ENCODE assay signal across 13 cellular contexts in the genomic region with DNA sequence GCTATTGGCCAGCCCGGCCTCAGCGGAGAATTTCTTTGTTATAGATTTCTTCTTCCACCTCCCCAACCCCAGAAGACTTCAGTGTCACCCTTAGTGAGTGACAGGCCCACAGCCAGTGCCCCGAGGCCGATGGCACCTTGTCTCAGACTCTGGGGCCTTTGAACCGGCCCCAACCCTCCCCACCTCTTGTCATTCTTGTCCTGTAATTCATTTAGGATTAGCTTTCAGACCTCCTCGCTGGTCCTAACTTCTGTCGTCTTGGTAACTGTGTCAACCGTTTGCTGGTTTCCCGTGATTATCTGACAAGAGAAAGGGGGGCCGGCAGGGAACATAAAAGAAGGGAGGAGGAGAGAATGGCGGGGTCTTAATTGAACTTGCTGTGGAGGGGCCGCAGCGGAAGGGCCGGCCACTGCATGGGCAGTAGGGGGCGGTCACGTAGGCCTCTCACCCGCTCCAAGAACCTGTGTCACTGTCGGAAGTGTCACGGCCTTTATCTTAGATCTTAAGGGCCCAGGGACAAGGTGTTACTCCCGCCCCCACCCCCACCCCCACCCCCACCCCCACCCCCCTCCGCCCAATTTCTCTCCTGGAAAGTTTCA. TPM values are rescaled to one million over a fixed set of nuclear protein-coding genes. Genes with fewer than 3 reads are reported as not detected.
DNase-seq lines count a peak whose midpoint lies in the region; TF ChIP-seq lines count a peak whose summit lies in the region.
"Had no signal": no experiment of that assay in that cellular context is flagged by ENCODE, and none has a peak within 500 bp of the region (broad histone marks: within the 10 kb centered on the region; RNA-seq: fewer than 3 reads in every experiment).

No MANE protein-coding gene starts in this region.

- BruUV-seq in PC-9 (replicated peaks; lab: Mats Ljungman, UMichigan) = no TSS peak

- no peaks in the 10 kb centered on the region for H3K36me3 Mint-ChIP-seq in glutamatergic neuron (ENCODE audit: unreplicated experiment)

- WGBS in sigmoid colon, 2 donors = 18 to 52% methylated on average over 21 of the region's 21 CpGs

- H4K20me1 ChIP-seq in PC-9 (ENCODE audit: insufficient read depth) = peaks cover 94% of the 10 kb centered on the region

- H3K4me2 ChIP-seq in PC-9 = no peak overlapping the region

- H3K9me3 ChIP-seq in sigmoid colon (no peaks in the 10 kb centered on the region), tibial artery (no peaks in the 10 kb centered on the region), PC-9 (ENCODE audit: insufficient read depth, low read depth) (no peaks in the 10 kb centered on the region)

- H3K4me1 Mint-ChIP-seq in glutamatergic neuron (ENCODE audit: low read depth, unreplicated experiment) = peaks cover 67% of the 10 kb centered on the region

- H2AFZ ChIP-seq in PC-9 = no peak overlapping the region

- peaks cover 49% of the 10 kb centered on the region for H3F3A ChIP-seq in PC-9 (ENCODE audit: insufficient read depth, low read depth)

- TF ChIP-seq CTCF in glutamatergic neuron (IDR thresholded peaks at IDR 0.05; ENCODE audit: partially characterized antibody, unreplicated experiment) (peak; percentile 7), sigmoid colon (IDR thresholded peaks at IDR 0.05) (no peak), tibial artery (IDR thresholded peaks at IDR 0.05) (no peak), PC-9 (conservative IDR thresholded peaks at IDR 0.05) (no peak)

- DNase-seq in NCI-H82 (lab: John Stamatoyannopoulos, UW) = peak; percentile 44
- no peak for DNase-seq in NCI-H82 treated with DMSO at 0.1 percent for 48 hours (lab: John Stamatoyannopoulos, UW; ENCODE audit: unreplicated experiment)
- peak; percentile 81 for DNase-seq in NOMO-1 (lab: John Stamatoyannopoulos, UW; ENCODE audit: unreplicated experiment in 2 of 2)
- no peak for DNase-seq in glutamatergic neuron
- no peak for DNase-seq in sigmoid colon
- no peak for DNase-seq in NCI-H2029 (lab: John Stamatoyannopoulos, UW)
- no peak for DNase-seq in tibial artery
- no peak for DNase-seq in PC-9
- DNase-seq: activated CD4-positive, alpha-beta T cell treated with anti-CD3 and anti-CD28 coated beads for 4 hours; activated naive CD4-positive, alpha-beta T cell treated with anti-CD3 and anti-CD28 coated beads, Interleukin-2, amount 10 ng/mL, durations not matched to agents 7 days and 5 days; NCI-H2171; SHP77; stimulated activated CD8-positive, alpha-beta memory T cell treated with anti-CD3 and anti-CD28 coated beads, Interleukin-4, amount 100 ng/mL, for 48 hours had no signal

- peak overlapping the region; percentile 86 for H3K27ac Mint-ChIP-seq in glutamatergic neuron (ENCODE audit: unreplicated experiment)
- H3K27ac Mint-ChIP-seq: activated naive CD4-positive, alpha-beta T cell treated with anti-CD3 and anti-CD28 coated beads, Interleukin-2, amount 10 ng/mL, durations not matched to agents 7 days and 5 days had no signal

- H3K27me3 ChIP-seq in sigmoid colon (no peaks in the 10 kb centered on the region), tibial artery (no peaks in the 10 kb centered on the region), PC-9 (ENCODE audit: insufficient read depth, low read depth) (no peaks in the 10 kb centered on the region)

- H3K4me3 ChIP-seq in sigmoid colon = no peak overlapping the region
- no peak overlapping the region for H3K4me3 ChIP-seq in tibial artery
- no peak overlapping the region for H3K4me3 ChIP-seq in PC-9

- TF ChIP-seq EP300 in sigmoid colon (IDR thresholded peaks at IDR 0.05) = no peak

- H3K27me3 Mint-ChIP-seq in glutamatergic neuron (ENCODE audit: unreplicated experiment) = peaks cover 46% of the 10 kb centered on the region

- no peaks in the 10 kb centered on the region for H3K9me2 ChIP-seq in PC-9 (ENCODE audit: insufficient read depth)

- CTCF ChIA-PET in PC-9 (lab: Charles Lee) = no interaction called here

- peaks cover 37% of the 10 kb centered on the region for H3K9me3 Mint-ChIP-seq in glutamatergic neuron (ENCODE audit: unreplicated experiment)

- H3K4me1 ChIP-seq in sigmoid colon (peaks cover 0 to 62% (median 47%) of the 10 kb centered on the region in 4 donors), tibial artery (peaks cover 0 to 49% (median 25%) of the 10 kb centered on the region in 4 donors), PC-9 (replicated peaks; ENCODE audit: insufficient read depth) (peaks cover 44% of the 10 kb centered on the region)

- intact Hi-C loops in sigmoid colon (cut with DNase I) (no loop called here), tibial artery (cut with DNase I; ENCODE audit: low total_unique reads) (loop anchor here (5.0 kb wide), 1 partner anchor 41 kb away; no protein-coding TSS in a partner anchor), PC-9 (cut with micrococcal nuclease; ENCODE audit: unreplicated experiment) (no loop called here)

- H3K4me3 Mint-ChIP-seq in glutamatergic neuron (ENCODE audit: unreplicated experiment) = peak overlapping the region; percentile 71
- H3K4me3 Mint-ChIP-seq: activated naive CD4-positive, alpha-beta T cell treated with anti-CD3 and anti-CD28 coated beads, Interleukin-2, amount 10 ng/mL, durations not matched to agents 7 days and 5 days had no signal

- TF ChIP-seq POLR2A in sigmoid colon (IDR thresholded peaks at IDR 0.05) = no peak

- peaks cover 92% of the 10 kb centered on the region for H3K79me2 ChIP-seq in PC-9 (ENCODE audit: low read depth)

- POLR2A ChIA-PET in PC-9 (lab: Charles Lee; ENCODE audit: unreplicated experiment) = no interaction called here

- H3K36me3 ChIP-seq in sigmoid colon (no peaks in the 10 kb centered on the region), tibial artery (no peaks in the 10 kb centered on the region), PC-9 (ENCODE audit: low read depth) (no peaks in the 10 kb centered on the region)

- H3K27ac ChIP-seq in sigmoid colon = peak overlapping the region in 3 of 4 donors; percentile 1 to 57 (median 36)
- H3K27ac ChIP-seq in tibial artery = no peak overlapping the region
- no peak overlapping the region for H3K27ac ChIP-seq in PC-9

RNA-seq across cellular contexts. Expression of gene GSE1, which starts 46.5 kb away (rescaled TPM):
- total RNA-seq in glutamatergic neuron (ENCODE audit: unreplicated experiment) (473 TPM), sigmoid colon (10 to 100 TPM; 30.8 to 76.7 (median 47.3) TPM), PC-9 (2021) (60.0 and 83.5 TPM in 2 replicates)
- 10 to 100 TPM; 12.0 to 49.5 (median 19.4) TPM for polyA plus RNA-seq in sigmoid colon

Comparison
In these comparisons a context has a peak if more than half of its experiments do, and no peak if none do; other contexts are left out.
1. DNase-seq: peak in NCI-H82 (single experiment) and NOMO-1 (2 of 2); none in NCI-H82 treated with DMSO at 0.1 percent for 48 hours (single experiment), glutamatergic neuron (single experiment), sigmoid colon (single experiment), NCI-H2029 (single experiment), tibial artery (0 of 2) and PC-9 (0 of 2).
2. H3K27ac ChIP-seq: peak in sigmoid colon (3 of 4); none in tibial artery (0 of 2) and PC-9 (single experiment).